28 cellular contexts compared by ENCODE assay signal in the genomic region with DNA sequence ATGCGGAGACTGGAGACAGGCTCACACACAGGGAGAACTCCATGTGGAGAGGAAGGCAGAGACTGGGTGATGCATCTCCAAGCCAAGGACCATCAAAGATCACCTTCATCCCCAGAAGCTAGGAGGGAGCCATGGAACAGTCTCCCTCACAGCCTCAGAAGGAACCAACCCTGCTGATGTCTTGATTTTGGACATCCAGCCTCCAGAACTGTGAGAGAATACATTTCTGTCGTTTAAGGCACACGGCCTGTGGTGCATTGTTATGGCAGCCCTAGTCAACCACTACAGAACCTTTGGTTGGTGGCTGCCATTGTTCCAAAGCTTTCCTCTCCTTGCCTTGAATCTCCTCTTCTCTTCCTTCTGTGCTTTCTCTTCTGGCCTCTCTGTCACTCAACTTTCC.
"Had no signal": no experiment of that assay in that cellular context is flagged by ENCODE, and none has a peak within 500 bp of the region (broad histone marks: within the 10 kb centered on the region; RNA-seq: fewer than 3 reads in every experiment).

No MANE protein-coding gene starts in this region.

- H3K36me3 ChIP-seq: neural progenitor cell, ovary, right lobe of liver, sigmoid colon, thoracic aorta, thyroid gland, upper lobe of right lung, uterus had no signal

- H3K9me3 ChIP-seq: ovary, psoas muscle, right lobe of liver, sigmoid colon, stomach, thoracic aorta, thyroid gland, tibial nerve, upper lobe of right lung, uterus had no signal

- H3K27ac ChIP-seq: neural progenitor cell, ovary, parathyroid adenoma, psoas muscle, right lobe of liver, sigmoid colon, stomach, thoracic aorta, thyroid gland, tibial nerve, upper lobe of right lung, uterus had no signal

- H3K27ac Mint-ChIP-seq: natural killer cell; nephron; neural progenitor cell; progenitor cell of endocrine pancreas; stimulated activated effector memory CD8-positive, alpha-beta T cell treated with anti-CD3 and anti-CD28 coated beads, Interleukin-12 subunit alpha, Interleukin-12 subunit beta, amount 100 ng/mL, for 72 hours; stimulated activated naive B cell treated with anti-CD40 and anti-IgM and Interleukin-4, amounts not matched to agents 10 μg/mL and 1 μg/mL and 100 μg/mL, for 72 hours; stimulated activated naive CD8-positive, alpha-beta T cell treated with anti-CD3 and anti-CD28 coated beads, Interleukin-15, Interleukin-2, amounts not matched to agents 100 ng/mL and 50 ng/mL, for 24 hours had no signal

- H3K4me1 ChIP-seq: parathyroid adenoma, psoas muscle, right lobe of liver, sigmoid colon, stomach, tibial nerve, upper lobe of right lung, uterus had no signal

- H3K79me2 ChIP-seq: parathyroid adenoma had no signal

- DNase-seq: natural killer cell; occipital lobe; ovary; posterior cingulate gyrus; psoas muscle; right cardiac atrium; right lobe of liver; sigmoid colon; small intestine; stimulated activated CD4-positive, alpha-beta T cell treated with anti-CD3 and anti-CD28 coated beads, Interleukin-15, amount 100 ng/mL, for 24 hours; stimulated activated CD4-positive, alpha-beta T cell treated with anti-CD3 and anti-CD28 coated beads, Interleukin-2, amount 100 ng/mL, for 24 hours; stimulated activated CD4-positive, alpha-beta T cell treated with anti-CD3 and anti-CD28 coated beads, Interleukin-2, amount 100 ng/mL, for 48 hours; stimulated activated CD4-positive, alpha-beta T cell treated with anti-CD3 and anti-CD28 coated beads, Interleukin-4, amount 100 ng/mL, for 24 hours; stimulated activated naive B cell treated with anti-CD40 and anti-IgM and Interleukin-4, amounts not matched to agents 10 μg/mL and 1 μg/mL and 100 μg/mL, for 72 hours; stimulated activated naive CD4-positive, alpha-beta T cell treated with Interleukin-2 at 50 U/mL for 16 hours; stomach; thyroid gland; trophoblast cell; upper lobe of right lung; uterus had no signal

- H3K36me3 Mint-ChIP-seq: stimulated activated effector memory CD8-positive, alpha-beta T cell treated with anti-CD3 and anti-CD28 coated beads, Interleukin-12 subunit alpha, Interleukin-12 subunit beta, amount 100 ng/mL, for 72 hours had no signal

- H3K4me2 ChIP-seq: neural progenitor cell had no signal

- H3K4me3 Mint-ChIP-seq: natural killer cell; nephron; neural progenitor cell; stimulated activated effector memory CD8-positive, alpha-beta T cell treated with anti-CD3 and anti-CD28 coated beads, Interleukin-12 subunit alpha, Interleukin-12 subunit beta, amount 100 ng/mL, for 72 hours; stimulated activated naive B cell treated with anti-CD40 and anti-IgM and Interleukin-4, amounts not matched to agents 10 μg/mL and 1 μg/mL and 100 μg/mL, for 72 hours; stimulated activated naive CD8-positive, alpha-beta T cell treated with anti-CD3 and anti-CD28 coated beads, Interleukin-15, Interleukin-2, amounts not matched to agents 100 ng/mL and 50 ng/mL, for 24 hours had no signal

- H3K27me3 Mint-ChIP-seq: progenitor cell of endocrine pancreas; stimulated activated naive B cell treated with anti-CD40 and anti-IgM and Interleukin-4, amounts not matched to agents 10 μg/mL and 1 μg/mL and 100 μg/mL, for 72 hours; stimulated activated naive CD8-positive, alpha-beta T cell treated with anti-CD3 and anti-CD28 coated beads, Interleukin-15, Interleukin-2, amounts not matched to agents 100 ng/mL and 50 ng/mL, for 24 hours had no signal

- H3K4me1 Mint-ChIP-seq: nephron, neural progenitor cell had no signal

- H3K4me3 ChIP-seq: neural progenitor cell, ovary, psoas muscle, right lobe of liver, sigmoid colon, stomach, thoracic aorta, thyroid gland, tibial nerve, upper lobe of right lung, uterus had no signal

- ATAC-seq: natural killer cell; psoas muscle; right cardiac atrium; right lobe of liver; stimulated activated effector memory CD8-positive, alpha-beta T cell treated with anti-CD3 and anti-CD28 coated beads, Interleukin-12 subunit alpha, Interleukin-12 subunit beta, amount 100 ng/mL, for 72 hours; stimulated activated naive B cell treated with anti-CD40 and anti-IgM and Interleukin-4, amounts not matched to agents 10 μg/mL and 1 μg/mL and 100 μg/mL, for 72 hours; upper lobe of right lung had no signal

- H3K27me3 ChIP-seq: neural progenitor cell, ovary, right lobe of liver, sigmoid colon, stomach, thyroid gland, tibial nerve, upper lobe of right lung, uterus had no signal

- FAIRE-seq: small intestine had no signal

- H3K9ac ChIP-seq: neural progenitor cell, parathyroid adenoma had no signal

- H2AFZ ChIP-seq: neural progenitor cell, parathyroid adenoma had no signal
